In the genomic region with DNA sequence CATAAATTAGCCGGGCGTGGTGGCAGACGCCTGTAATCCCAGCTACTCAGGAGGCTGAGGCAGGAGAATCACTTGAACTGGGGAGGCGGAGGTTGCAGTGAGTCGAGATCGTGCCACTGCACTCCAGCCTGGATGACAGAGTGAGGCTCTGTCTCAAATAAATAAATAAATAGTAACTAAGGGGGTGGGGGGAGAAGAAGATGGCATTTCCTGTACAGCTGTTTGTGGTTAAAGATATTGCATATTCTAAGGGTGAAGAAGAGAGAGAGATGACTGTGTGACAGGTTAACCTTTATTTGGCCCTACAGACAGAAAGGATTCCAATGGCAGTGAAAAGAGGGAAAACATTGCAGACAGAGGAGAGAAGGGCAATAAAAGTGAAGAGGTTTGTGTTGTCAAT, we compare ENCODE assay signal across 8 cellular contexts. TPM values are rescaled to one million over a fixed set of nuclear protein-coding genes. Genes with fewer than 3 reads are reported as not detected.
DNase-seq lines count a peak whose midpoint lies in the region; ATAC-seq and TF ChIP-seq lines count a peak whose summit lies in the region.
"Not testable (repeated sequence)": the region's sequence is repeated elsewhere in the genome, so short reads cannot be mapped to it uniquely, and the experiment has no call there.

No MANE protein-coding gene starts in this region.

- peaks cover 59% of the 10 kb centered on the region for H3K79me2 ChIP-seq in KMS-11 (ENCODE audit: insufficient read depth, low read depth)
- not testable (repeated sequence) for H3K79me2 ChIP-seq in SK-N-SH (ENCODE audit: insufficient read depth)

- POLR2A ChIA-PET in SK-N-SH (lab: Yijun Ruan, JAX), result not testable (repeated sequence)

- not testable (repeated sequence) for H3K27ac ChIP-seq in KMS-11; SK-N-SH (ENCODE audit: low read depth in 2 of 2, low read length in 1 of 2)

- H3K36me3 ChIP-seq in KMS-11 (ENCODE audit: insufficient read depth); SK-N-SH (replicated peaks in 1 of 2; ENCODE audit: control insufficient read depth in 1 of 2, insufficient read depth in 2 of 2, low read length in 1 of 2): not testable (repeated sequence)

- 33% methylated on average over 6 of the region's 6 CpGs for WGBS in SK-N-SH (ENCODE audit: low lambda C conversion rate)

- DNase-seq in ELR (ENCODE audit: low read depth), result peak; percentile 70
- DNase-seq in HCEC 1CT, result peak; percentile 61
- DNase-seq in SK-N-SH, result not testable (repeated sequence)
- peak; percentile 0 for DNase-seq in fibroblast of peridontal ligament (ENCODE audit: extremely low read depth)

- H3K4me3 Mint-ChIP-seq in stimulated activated memory B cell treated with anti-CD40 and anti-IgM and Interleukin-4, amounts not matched to agents 10 μg/mL and 1 μg/mL and 100 μg/mL, for 72 hours, result peak overlapping the region; percentile 48

- H3K27ac Mint-ChIP-seq in stimulated activated memory B cell treated with anti-CD40 and anti-IgM and Interleukin-4, amounts not matched to agents 10 μg/mL and 1 μg/mL and 100 μg/mL, for 72 hours, result peak overlapping the region; percentile 78

- H3K4me2 ChIP-seq in KMS-11 (peak overlapping the region; percentile 25; the same call in 1 of the 2 replicates), SK-N-SH (0 out of 2 replicates have a peak overlapping the region, but pooled peaks have one; percentile 7)

- TF ChIP-seq EP300 in SK-N-SH (IDR thresholded peaks at IDR 0.05; ENCODE audit: borderline replicate concordance in 1 of 2, low read depth in 1 of 2, low read length in 1 of 2), result peak in 1 of 2 experiments; percentile 31; a peak in 1 of 4 replicates

- H2AFZ ChIP-seq in KMS-11 (ENCODE audit: low read depth), result not testable (repeated sequence)
- 0 out of 2 replicates have a peak overlapping the region, but pooled peaks have one; percentile 16 for H2AFZ ChIP-seq in SK-N-SH (ENCODE audit: low read depth)

- peaks cover 36% of the 10 kb centered on the region for H3K36me3 Mint-ChIP-seq in stimulated activated memory B cell treated with anti-CD40 and anti-IgM and Interleukin-4, amounts not matched to agents 10 μg/mL and 1 μg/mL and 100 μg/mL, for 72 hours

- not testable (repeated sequence) for H3F3A ChIP-seq in SK-N-SH (replicated peaks; ENCODE audit: insufficient read depth)

- not testable (repeated sequence) for H3K9me3 Mint-ChIP-seq in stimulated activated memory B cell treated with anti-CD40 and anti-IgM and Interleukin-4, amounts not matched to agents 10 μg/mL and 1 μg/mL and 100 μg/mL, for 72 hours

- H3K9me2 ChIP-seq in SK-N-SH, result not testable (repeated sequence)

- not testable (repeated sequence) for H3K27me3 ChIP-seq in KMS-11 (ENCODE audit: insufficient read depth, low read depth); SK-N-SH (ENCODE audit: insufficient read depth)

- TF ChIP-seq RAD21 in SK-N-SH (IDR thresholded peaks at IDR 0.05; ENCODE audit: low read length), result not testable (repeated sequence)

- peaks cover 46% of the 10 kb centered on the region for H3K4me1 ChIP-seq in KMS-11 (ENCODE audit: low read depth, poor library complexity, severe bottlenecking)
- not testable (repeated sequence) for H3K4me1 ChIP-seq in SK-N-SH (ENCODE audit: control insufficient read depth in 1 of 2, insufficient read depth in 2 of 2, low read depth in 1 of 2, low read length in 1 of 2)

- H3K9ac ChIP-seq in KMS-11, SK-N-SH: not testable (repeated sequence)

- TF ChIP-seq CTCF in KMS-11 (conservative IDR thresholded peaks at IDR 0.05; ENCODE audit: low read depth, low read length); SK-N-SH (IDR thresholded peaks at IDR 0.05): not testable (repeated sequence)

- peak; percentile 67 for ATAC-seq in GM19351 (IDR thresholded peaks at IDR 0.05; ENCODE audit: unreplicated experiment)
- ATAC-seq in HG03108 (IDR thresholded peaks at IDR 0.05; ENCODE audit: unreplicated experiment), result peak; percentile 58
- ATAC-seq in stimulated activated memory B cell treated with anti-CD40 and anti-IgM and Interleukin-4, amounts not matched to agents 10 μg/mL and 1 μg/mL and 100 μg/mL, for 72 hours, result peak; percentile 58

- H3K27me3 Mint-ChIP-seq in stimulated activated memory B cell treated with anti-CD40 and anti-IgM and Interleukin-4, amounts not matched to agents 10 μg/mL and 1 μg/mL and 100 μg/mL, for 72 hours, result not testable (repeated sequence)

- H4K20me1 ChIP-seq in KMS-11 (ENCODE audit: insufficient read depth); SK-N-SH (ENCODE audit: insufficient read depth): not testable (repeated sequence)

- H3K4me1 Mint-ChIP-seq in stimulated activated memory B cell treated with anti-CD40 and anti-IgM and Interleukin-4, amounts not matched to agents 10 μg/mL and 1 μg/mL and 100 μg/mL, for 72 hours, result peaks cover 36% of the 10 kb centered on the region

- H3K4me3 ChIP-seq in KMS-11 (IDR thresholded peaks at IDR 0.05; ENCODE audit: insufficient read depth, low read depth, low read length); SK-N-SH (ENCODE audit: low read depth in 2 of 2, low read length in 1 of 2): not testable (repeated sequence)

- CTCF ChIA-PET in SK-N-SH (lab: Yijun Ruan, JAX), result not testable (repeated sequence)

- H3K9me3 ChIP-seq in SK-N-SH, result not testable (repeated sequence)

TF ChIP-seq in SK-N-SH, 30 proteins besides CTCF, POLR2A, EP300 and RAD21:
- TF ChIP-seq TCF12 (IDR thresholded peaks at IDR 0.05) (peak; percentile 74), FOSL2 (IDR thresholded peaks at IDR 0.05; ENCODE audit: borderline replicate concordance, low read depth) (0 out of 2 replicates have a peak, but pooled peaks have one; percentile 5), RXRA (IDR thresholded peaks at IDR 0.05; ENCODE audit: borderline replicate concordance, low read depth) (peak; percentile 71), PBX3 (IDR thresholded peaks at IDR 0.05) (peak; percentile 55)

RNA-seq across cellular contexts. Expression of gene TASL, which starts 9.5 kb away (rescaled TPM):
- polyA plus RNA-seq in SK-N-SH (2012; rRNA removed), result not detected in 2 replicates
- polyA plus RNA-seq in SK-N-SH (2012; cell fraction: cytosol; rRNA removed), result not detected in 2 replicates
- not detected in 2 replicates for polyA plus RNA-seq in SK-N-SH (2012; cell fraction: nucleus; rRNA removed)
